22 cellular contexts compared by ENCODE assay signal in the genomic region with DNA sequence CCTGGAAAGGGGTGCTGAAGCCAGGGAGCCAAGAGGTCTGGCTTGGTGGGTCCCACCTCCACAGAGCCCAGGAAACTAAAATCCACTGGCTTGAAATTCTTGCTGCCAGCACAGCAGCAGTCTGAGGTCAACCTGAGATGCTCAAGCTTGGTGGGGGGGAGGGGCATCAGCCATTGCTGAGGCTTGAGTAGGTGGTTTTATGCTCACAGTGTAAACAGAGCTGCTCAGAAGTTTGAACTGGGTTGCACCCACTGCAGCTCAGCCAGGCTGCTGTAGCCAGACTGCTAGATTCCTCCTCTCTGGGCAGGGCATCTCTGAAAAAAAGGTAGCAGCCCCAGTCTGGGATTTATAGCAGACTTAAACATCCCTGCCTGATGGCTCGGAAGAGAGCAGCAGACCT.
"Had no signal": no experiment of that assay in that cellular context is flagged by ENCODE, and none has a peak within 500 bp of the region (broad histone marks: within the 10 kb centered on the region; RNA-seq: fewer than 3 reads in every experiment).

No MANE protein-coding gene starts in this region.

- H3K4me1 Mint-ChIP-seq: activated naive CD8-positive, alpha-beta T cell treated with anti-CD3 and anti-CD28 coated beads, Interleukin-2, amount 10 ng/mL, durations not matched to agents 7 days and 5 days; T-cell had no signal

- H3K27ac ChIP-seq: breast epithelium, coronary artery, heart right ventricle, spleen, upper lobe of left lung, VCaP had no signal

- H3K4me3 Mint-ChIP-seq: activated naive CD8-positive, alpha-beta T cell treated with anti-CD3 and anti-CD28 coated beads, Interleukin-2, amount 10 ng/mL, durations not matched to agents 7 days and 5 days; neural crest cell; T-cell; T-helper 2 cell treated with Interferon-gamma antibody and Interleukin-4, amounts not matched to agents 5 μg/mL and 100 μg/mL, for 36 hours had no signal

- H3K36me3 ChIP-seq: breast epithelium, heart right ventricle, spleen, upper lobe of left lung had no signal

- H3K36me3 Mint-ChIP-seq: activated naive CD8-positive, alpha-beta T cell treated with anti-CD3 and anti-CD28 coated beads, Interleukin-2, amount 10 ng/mL, durations not matched to agents 7 days and 5 days; naive B cell; T-cell had no signal

- DNase-seq: activated CD4-positive, alpha-beta T cell treated with anti-CD3 and anti-CD28 coated beads for 1 hour; activated naive CD4-positive, alpha-beta T cell treated with Interleukin-2 at 50 U/mL for 16 hours; activated naive CD8-positive, alpha-beta T cell treated with anti-CD3 and anti-CD28 coated beads, Interleukin-2, amount 10 ng/mL, durations not matched to agents 7 days and 5 days; activated T-cell treated with anti-CD3 and anti-CD28 coated beads, Interleukin-2, amount 50 U/mL, for 48 hours; amniotic stem cell; cerebellar nuclear complex; heart right ventricle; kidney; naive B cell; spleen; stimulated activated CD4-positive, alpha-beta T cell treated with anti-CD3 and anti-CD28 coated beads, Interleukin-4, amount 100 ng/mL, for 4 hours; stimulated activated naive CD8-positive, alpha-beta T cell treated with anti-CD3 and anti-CD28 coated beads, Interleukin-15, Interleukin-2, amounts not matched to agents 100 U/mL and 50 U/mL, for 24 hours; T-cell; upper lobe of left lung had no signal

- ATAC-seq: heart right ventricle; left lobe of liver; stimulated activated naive CD8-positive, alpha-beta T cell treated with anti-CD3 and anti-CD28 coated beads, Interleukin-15, Interleukin-2, amounts not matched to agents 100 U/mL and 50 U/mL, for 24 hours; T-cell had no signal

- H3K9me3 ChIP-seq: breast epithelium, upper lobe of left lung had no signal

- H3K27me3 Mint-ChIP-seq: activated naive CD8-positive, alpha-beta T cell treated with anti-CD3 and anti-CD28 coated beads, Interleukin-2, amount 10 ng/mL, durations not matched to agents 7 days and 5 days; progenitor cell of endocrine pancreas had no signal

- H3K9me3 Mint-ChIP-seq: activated naive CD8-positive, alpha-beta T cell treated with anti-CD3 and anti-CD28 coated beads, Interleukin-2, amount 10 ng/mL, durations not matched to agents 7 days and 5 days had no signal

- H3K4me1 ChIP-seq: breast epithelium, spleen, upper lobe of left lung had no signal

- H3K27me3 ChIP-seq: breast epithelium, heart right ventricle, upper lobe of left lung had no signal

- H3K4me3 ChIP-seq: breast epithelium, coronary artery, heart right ventricle, lung, spleen, upper lobe of left lung had no signal

- H3K27ac Mint-ChIP-seq: activated naive CD8-positive, alpha-beta T cell treated with anti-CD3 and anti-CD28 coated beads, Interleukin-2, amount 10 ng/mL, durations not matched to agents 7 days and 5 days; naive B cell; T-cell; T-helper 2 cell treated with Interferon-gamma antibody and Interleukin-4, amounts not matched to agents 5 μg/mL and 100 μg/mL, for 36 hours had no signal
